Comparison of ENCODE assay signal across 9 cellular contexts in the genomic region with DNA sequence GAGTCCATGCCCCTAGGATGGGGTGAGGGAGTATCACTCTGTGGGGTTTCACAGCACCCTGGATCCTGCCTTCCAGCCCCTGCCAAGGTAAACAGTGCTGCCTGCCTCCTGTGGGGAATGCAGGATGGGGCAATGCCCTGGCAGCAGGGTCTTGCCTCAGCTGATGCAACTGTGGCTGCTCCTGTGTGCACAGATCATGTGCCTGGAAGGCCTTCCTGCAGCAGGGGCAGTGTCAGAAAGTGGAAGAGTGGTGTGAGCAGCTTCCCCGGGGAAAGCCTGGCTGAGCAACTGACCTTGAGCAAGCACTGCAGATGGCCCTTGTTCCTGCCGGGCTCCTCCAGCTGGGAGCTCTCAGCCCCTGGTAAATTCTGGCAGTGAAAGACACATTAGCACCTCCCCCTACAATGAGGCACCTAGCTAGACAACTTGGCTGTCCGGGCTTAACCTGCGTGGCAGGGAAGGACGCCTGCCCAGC. TPM values are rescaled to one million over a fixed set of nuclear protein-coding genes. Genes with fewer than 3 reads are reported as not detected.
A peak's percentile ranks its signal among the peaks of the same experiment; 100 is the strongest.
DNase-seq lines count a peak whose midpoint lies in the region; ATAC-seq, FAIRE-seq and TF ChIP-seq lines count a peak whose summit lies in the region.
"Had no signal": no experiment of that assay in that cellular context is flagged by ENCODE, and none has a peak within 500 bp of the region (broad histone marks: within the 10 kb centered on the region; RNA-seq: fewer than 3 reads in every experiment).

No MANE protein-coding gene starts in this region.

- H2BK15ac ChIP-seq in H9 (ENCODE audit: low read depth, low read length): no peak overlapping the region

- POLR2A ChIA-PET in A549 (lab: Yijun Ruan, JAX): no interaction called here

- H3K9ac ChIP-seq in H9 (ENCODE audit: extremely low read depth, insufficient read length, low read length): no peak overlapping the region

- TF ChIP-seq EP300 in A549 (IDR thresholded peaks at IDR 0.05): peak in 1 of 2 experiments; percentile 48; a peak in 2 of 5 replicates

- no peak overlapping the region for H3K23ac ChIP-seq in H9 (ENCODE audit: insufficient read length, low read depth, low read length)

- no peak overlapping the region for H2BK12ac ChIP-seq in H9 (ENCODE audit: insufficient read length, low read depth, low read length)

- H3K14ac ChIP-seq in H9 (ENCODE audit: insufficient read depth, low read length): no peak overlapping the region; the same call in 1 of the 2 replicates

- peak overlapping the region; percentile 29 for H3K4me2 ChIP-seq in A549
- no peak overlapping the region for H3K4me2 ChIP-seq in H9 (ENCODE audit: insufficient read depth, insufficient read length, low read length)

- intact Hi-C loops in right lobe of liver (cut with DNase I): no loop called here

- no peak overlapping the region for H3K4ac ChIP-seq in H9 (ENCODE audit: low read depth, low read length)

- no peak overlapping the region for H4K8ac ChIP-seq in H9 (replicated peaks; ENCODE audit: insufficient read length, low read depth, low read length)

- DNase-seq in A549 (ENCODE audit: low read depth in 1 of 2, low spot score in 1 of 2) (peak in 1 of 2 experiments; percentile 44), HCEC 1CT (peak; percentile 44), right lobe of liver (peak; percentile 87 to 97 (median 96)), H9 (no peak), glomerular visceral epithelial cell (ENCODE audit: extremely low spot score) (no peak), RKO (ENCODE audit: low spot score) (no peak)
- no peak for DNase-seq in central memory CD8-positive, alpha-beta T cell (ENCODE audit: low spot score in 2 of 2)
- DNase-seq: hippocampal formation had no signal

- FAIRE-seq in A549 (lab: Jason Lieb, UNC): no peak

- H3K27me3 ChIP-seq in right lobe of liver (no peaks in the 10 kb centered on the region), H9 (ENCODE audit: insufficient read depth, low read length) (no peaks in the 10 kb centered on the region)

- ATAC-seq in A549 (peak; percentile 34 to 56), right lobe of liver (peak; percentile 79 to 86 (median 82)), GM18511 (IDR thresholded peaks at IDR 0.05; ENCODE audit: unreplicated experiment) (no peak)
- ATAC-seq in central memory CD8-positive, alpha-beta T cell (replicated peaks; ENCODE audit: extremely low read depth, poor library complexity, severe bottlenecking): no peak

- H3K79me2 ChIP-seq in H9 (ENCODE audit: insufficient read depth, low read length): no peaks in the 10 kb centered on the region; the same call in 1 of the 2 replicates

- H3K4me3 ChIP-seq in A549: no peak overlapping the region
- H3K4me3 ChIP-seq in right lobe of liver: no peak overlapping the region

- H2AK5ac ChIP-seq in H9 (ENCODE audit: insufficient read length, low read length): no peak overlapping the region

- H2BK5ac ChIP-seq in H9 (ENCODE audit: insufficient read length, low read length): no peak overlapping the region

- CTCF ChIA-PET in A549 (lab: Yijun Ruan, JAX): interaction anchor here (0.8 to 2.0 kb wide), 4 partner anchors 10 to 102 kb away, joined by 3 to 8 read pairs (median 5); no protein-coding TSS in a partner anchor

- no peak overlapping the region for H3K4me3 Mint-ChIP-seq in central memory CD8-positive, alpha-beta T cell
- no peak overlapping the region for H3K4me3 Mint-ChIP-seq in H9

- H3K36me3 ChIP-seq in right lobe of liver: peaks cover 0 to 15% (median 6%) of the 10 kb centered on the region in 4 donors

- H3K56ac ChIP-seq in H9 (ENCODE audit: insufficient read length, low read depth, low read length): no peak overlapping the region

- 53% methylated on average over 5 of the region's 5 CpGs for WGBS in A549 (ENCODE audit: missing lambda C conversion rate)
- WGBS in right lobe of liver (ENCODE audit: insufficient coverage, low coverage, low lambda C conversion rate, missing lambda C conversion rate): no CpG with 5 or more reads among the region's 5 CpGs
- WGBS in H9 (ENCODE audit: extremely low coverage, insufficient read length, low lambda C conversion rate): no CpG with 5 or more reads among the region's 5 CpGs

- H3K4me1 ChIP-seq in A549 (peaks cover 32% of the 10 kb centered on the region), right lobe of liver (peaks cover 0 to 63% (median 34%) of the 10 kb centered on the region in 4 donors), H9 (ENCODE audit: insufficient read depth, low read length) (peaks cover 10% of the 10 kb centered on the region; the same call in 1 of the 2 replicates)

- H3K27me3 Mint-ChIP-seq in central memory CD8-positive, alpha-beta T cell: no peaks in the 10 kb centered on the region
- H3K27me3 Mint-ChIP-seq in H9 (ENCODE audit: low read depth): no peaks in the 10 kb centered on the region

- peak overlapping the region; percentile 25 for H3K27ac Mint-ChIP-seq in central memory CD8-positive, alpha-beta T cell (ENCODE audit: low read depth)
- no peak overlapping the region for H3K27ac Mint-ChIP-seq in H9

- H3K9me3 ChIP-seq in A549 (no peaks in the 10 kb centered on the region), right lobe of liver (no peaks in the 10 kb centered on the region), H9 (ENCODE audit: control insufficient read depth, low read depth, low read length) (no peaks in the 10 kb centered on the region)

- no peak overlapping the region for H4K91ac ChIP-seq in H9 (ENCODE audit: insufficient read length, low read depth, low read length)

- no peak overlapping the region for H2BK120ac ChIP-seq in H9 (ENCODE audit: low read depth, low read length, poor library complexity, severe bottlenecking)

- no peak overlapping the region for H2AFZ ChIP-seq in H9 (ENCODE audit: low read length)

- H2BK20ac ChIP-seq in H9 (ENCODE audit: low read depth, low read length, poor library complexity, severe bottlenecking): no peak overlapping the region

- no peak overlapping the region for H4K5ac ChIP-seq in H9 (ENCODE audit: insufficient read length, low read depth, low read length)

- no peaks in the 10 kb centered on the region for H4K20me1 ChIP-seq in H9 (ENCODE audit: control insufficient read depth, insufficient read depth, insufficient read length)

- TF ChIP-seq POLR2A in A549 (IDR thresholded peaks at IDR 0.05; ENCODE audit: low read length): no peak
- no peak for TF ChIP-seq POLR2A in right lobe of liver (IDR thresholded peaks at IDR 0.05)

- no peak for TF ChIP-seq RAD21 in A549 (conservative IDR thresholded peaks at IDR 0.05 in 1 of 2, IDR thresholded peaks at IDR 0.05 in 1 of 2)

- peaks cover 5% of the 10 kb centered on the region for H3K4me1 Mint-ChIP-seq in central memory CD8-positive, alpha-beta T cell
- peaks cover 24 to 27% of the 10 kb centered on the region in 2 experiments for H3K4me1 Mint-ChIP-seq in H9

- H3K36me3 Mint-ChIP-seq in central memory CD8-positive, alpha-beta T cell (ENCODE audit: insufficient read depth): peaks cover 19% of the 10 kb centered on the region
- H3K36me3 Mint-ChIP-seq in H9 (ENCODE audit: insufficient read depth in 1 of 3, low read depth in 3 of 3): peaks cover 29 to 69% (median 53%) of the 10 kb centered on the region in 3 experiments; a peak in 6 of 7 replicates

- TF ChIP-seq CTCF in A549 (IDR thresholded peaks at IDR 0.05) (no peak), right lobe of liver (IDR thresholded peaks at IDR 0.05) (no peak), H9 (conservative IDR thresholded peaks at IDR 0.05) (no peak)

- no peak overlapping the region for H3K18ac ChIP-seq in H9 (ENCODE audit: insufficient read length, low read depth, low read length)

- no peaks in the 10 kb centered on the region for H3K79me1 ChIP-seq in H9 (ENCODE audit: insufficient read depth, low read depth, low read length, poor library complexity, severe bottlenecking)

- no peaks in the 10 kb centered on the region for H3K9me3 Mint-ChIP-seq in central memory CD8-positive, alpha-beta T cell
- no peaks in the 10 kb centered on the region; a peak in 1 of 5 replicates for H3K9me3 Mint-ChIP-seq in H9

- H3T11ph ChIP-seq in H9 (ENCODE audit: low read length): no peak overlapping the region

- peaks cover 4% of the 10 kb centered on the region for H3K23me2 ChIP-seq in H9 (ENCODE audit: insufficient read length, low read depth, low read length, poor library complexity, severe bottlenecking)

- H3K27ac ChIP-seq in A549 (peak overlapping the region; percentile 72 to 84), right lobe of liver (peak overlapping the region; percentile 34 to 64 (median 51)), H9 (ENCODE audit: insufficient read length, low read depth, low read length) (no peak overlapping the region)

TF ChIP-seq in A549, 52 proteins besides CTCF, POLR2A, EP300 and RAD21:
- TF ChIP-seq CEBPB (IDR thresholded peaks at IDR 0.05) (peak in 1 of 2 experiments; percentile 77; a peak in 2 of 4 replicates), HOXB13 (CRISPR knock-in tag; IDR thresholded peaks at IDR 0.05; ENCODE audit: low read depth) (no peak), HMGXB4 (CRISPR knock-in tag; IDR thresholded peaks at IDR 0.05; ENCODE audit: borderline replicate concordance) (no peak), JUN (IDR thresholded peaks at IDR 0.05) (peak in 1 of 2 experiments; percentile 54; a peak in 1 of 5 replicates)

RNA-seq across cellular contexts. Expression of gene TOR3A, which starts 9.9 kb away (rescaled TPM):
- polyA plus RNA-seq in A549 (2011; rRNA removed) (30.7 and 41.0 TPM in 2 replicates), A549 (2017; fragmentation: RNase III; extraction: RNeasy Plus Mini Kit Qiagen cat#74134 plus additional on column Dnase treatment) (44.5 to 48.9 TPM (median 46.4 TPM) in 3 replicates)
- polyA plus RNA-seq in A549 (2012; cell fraction: cytosol; rRNA removed): 71.2 and 88.6 TPM in 2 replicates
- polyA plus RNA-seq in A549 (2012; cell fraction: nucleus; rRNA removed): 94.6 and 102 TPM in 2 replicates
- 52.5 and 62.9 TPM in 2 replicates for polyA minus RNA-seq in A549 (2011; rRNA and poly(A)+ RNA removed)
- total RNA-seq in right lobe of liver (10 to 100 TPM in 4 of 6 experiments, 1 to 10 TPM in 2; 4.7 to 52.8 (median 13.1) TPM), H9 (2021) (25.6 and 27.3 TPM in 2 replicates)

Comparison
In these comparisons a context has a peak if more than half of its experiments do, and no peak if none do; other contexts are left out.
1. ATAC-seq: peak in A549 (2 of 2) and right lobe of liver (4 of 4); none in central memory CD8-positive, alpha-beta T cell (single experiment) and GM18511 (single experiment).
2. DNase-seq: peak in HCEC 1CT (single experiment) and right lobe of liver (3 of 3); none in central memory CD8-positive, alpha-beta T cell (0 of 2), H9 (single experiment), glomerular visceral epithelial cell (single experiment) and RKO (single experiment).